ENCODE assay signal across 1 cellular context in genomic region chr5:171953860-171954701, GRCh38.
TF ChIP-seq lines count a peak whose summit lies in the region.

No MANE protein-coding gene starts in this region.

TF ChIP-seq in endothelial cell of umbilical vein, 7 proteins besides CTCF, POLR2A, EP300 and RAD21:
- TF ChIP-seq POLR2AphosphoS5 (IDR thresholded peaks at IDR 0.05; ENCODE audit: insufficient read depth, low read depth, low read length), result no peak
- no peak for TF ChIP-seq GATA2 (IDR thresholded peaks at IDR 0.05; ENCODE audit: insufficient read depth, insufficient read length, low read depth, low read length)
